Comparison of ENCODE assay signal across 1 cellular context in genomic region chr7:92268921-92269320, GRCh38.
TF ChIP-seq lines count a peak whose summit lies in the region.

No MANE protein-coding gene starts in this region.

TF ChIP-seq in HepG2, 621 proteins besides CTCF, POLR2A, EP300 and RAD21:
- no peak for TF ChIP-seq ZBTB33 (CRISPR knock-in tag; IDR thresholded peaks at IDR 0.05)
- peak; percentile 49; the same call in 1 of the 2 replicates for TF ChIP-seq CEBPB (IDR thresholded peaks at IDR 0.05; ENCODE audit: borderline replicate concordance, low read depth, low read length)
TF ChIP-seq in HepG2: peak in this region for 1.
